In the genomic region with DNA sequence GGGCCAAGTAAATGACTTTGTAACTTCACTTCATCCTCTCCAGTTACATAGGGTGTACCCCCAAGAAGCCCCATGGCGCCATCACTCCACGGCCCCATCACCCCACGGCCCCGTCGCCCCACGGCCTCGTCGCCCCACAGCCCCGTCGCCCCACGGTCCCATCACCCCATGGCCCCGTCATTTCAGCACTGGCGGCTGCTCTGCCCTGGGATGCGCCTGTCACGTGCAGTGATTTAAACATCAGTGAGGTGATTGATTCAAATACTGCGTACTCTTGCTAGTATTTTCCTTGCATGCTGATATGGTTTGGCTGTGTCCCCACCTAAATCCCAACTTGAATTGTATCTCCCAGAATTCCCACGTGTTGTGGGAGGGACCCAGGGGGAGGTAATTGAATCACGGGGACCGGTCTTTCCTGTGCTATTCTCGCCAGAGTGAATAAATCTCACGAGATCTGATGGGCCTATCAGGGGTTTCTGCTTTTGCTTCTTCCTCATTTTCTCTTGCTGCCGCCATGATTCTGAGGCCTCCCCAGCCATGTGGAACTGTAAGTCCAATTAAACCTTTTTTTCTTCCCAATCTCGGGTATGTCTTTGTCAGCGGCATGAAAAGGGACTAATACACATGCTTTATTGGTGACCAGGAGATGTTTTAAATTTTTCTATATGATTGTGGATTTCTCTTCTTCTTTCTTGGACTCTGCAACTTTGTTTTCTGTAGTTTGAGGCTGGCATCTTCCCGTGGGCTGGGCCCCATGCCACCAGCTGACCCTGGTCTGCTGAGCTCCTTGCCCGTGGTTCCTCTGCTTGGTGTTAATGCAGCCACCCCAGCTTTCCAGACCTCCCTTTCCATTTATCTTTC, we compare ENCODE assay signal across 12 cellular contexts. TPM values are rescaled to one million over a fixed set of nuclear protein-coding genes. Genes with fewer than 3 reads are reported as not detected.
A peak's percentile ranks its signal among the peaks of the same experiment; 100 is the strongest.
DNase-seq lines count a peak whose midpoint lies in the region; ATAC-seq and TF ChIP-seq lines count a peak whose summit lies in the region.
"Had no signal": no experiment of that assay in that cellular context is flagged by ENCODE, and none has a peak within 500 bp of the region (broad histone marks: within the 10 kb centered on the region; RNA-seq: fewer than 3 reads in every experiment).

No MANE protein-coding gene starts in this region.

- H3F3A ChIP-seq in neural progenitor cell (ENCODE audit: low read depth) = peaks cover 16% of the 10 kb centered on the region

- no peak overlapping the region for H2AFZ ChIP-seq in neural progenitor cell (replicated peaks)

- peaks cover 10 to 21% (median 14%) of the 10 kb centered on the region in 4 donors for H3K4me1 Mint-ChIP-seq in CD4-positive, CD25-positive, alpha-beta regulatory T cell
- no peaks in the 10 kb centered on the region for H3K4me1 Mint-ChIP-seq in neural progenitor cell

- TF ChIP-seq CTCF in GM06990 (IDR thresholded peaks at IDR 0.05; ENCODE audit: insufficient read depth, low read length, poor library complexity, severe bottlenecking) = no peak
- TF ChIP-seq CTCF in neural progenitor cell (IDR thresholded peaks at IDR 0.05) = no peak

- no peaks in the 10 kb centered on the region for H3K79me2 ChIP-seq in neural progenitor cell (ENCODE audit: low read depth)

- no peak overlapping the region for H3K4me2 ChIP-seq in neural progenitor cell

- no peaks in the 10 kb centered on the region for H3K9me3 ChIP-seq in CD4-positive, CD25-positive, alpha-beta regulatory T cell (ENCODE audit: control insufficient read depth in 2 of 2, low read length in 2 of 2)
- H3K9me3 ChIP-seq in neural progenitor cell (ENCODE audit: low read depth) = peaks cover 8% of the 10 kb centered on the region
- H3K9me3 ChIP-seq: gastrocnemius medialis, suprapubic skin had no signal

- H3K9ac ChIP-seq in neural progenitor cell = no peak overlapping the region

- peaks cover 7% of the 10 kb centered on the region for H3K27me3 Mint-ChIP-seq in CD4-positive, CD25-positive, alpha-beta regulatory T cell
- H3K27me3 Mint-ChIP-seq in neural progenitor cell (ENCODE audit: insufficient read depth, low read depth) = peaks cover 6% of the 10 kb centered on the region

- no peak overlapping the region for H3K4me3 ChIP-seq in CD4-positive, CD25-positive, alpha-beta regulatory T cell (ENCODE audit: low read depth, low read length)
- H3K4me3 ChIP-seq in GM06990 (replicated peaks; ENCODE audit: low read depth, low read length) (peak overlapping the region; percentile 45), neural progenitor cell (no peak overlapping the region)
- H3K4me3 ChIP-seq: gastrocnemius medialis, suprapubic skin had no signal

- peaks cover 3% of the 10 kb centered on the region for H3K36me3 Mint-ChIP-seq in CD4-positive, CD25-positive, alpha-beta regulatory T cell
- no peaks in the 10 kb centered on the region for H3K36me3 Mint-ChIP-seq in neural progenitor cell

- peaks cover 26% of the 10 kb centered on the region for H3K4me1 ChIP-seq in CD4-positive, CD25-positive, alpha-beta regulatory T cell (ENCODE audit: control insufficient read depth, insufficient read depth, low read length, poor library complexity, severe bottlenecking)
- H3K4me1 ChIP-seq in neural progenitor cell = peaks cover 4% of the 10 kb centered on the region

- no peak for DNase-seq in CD4-positive, CD25-positive, alpha-beta regulatory T cell
- DNase-seq in GM06990 (ENCODE audit: extremely low read depth, insufficient read length) (no peak), NOMO-1 treated with dmso at 0.1 percent for 144 hours (lab: John Stamatoyannopoulos, UW; ENCODE audit: unreplicated experiment) (peak; percentile 43), islet precursor cell (peak; percentile 23), neural progenitor cell (ENCODE audit: low spot score) (no peak)
- DNase-seq: effector CD4-positive, alpha-beta T cell; gastrocnemius medialis; H9; NCI-H1694 treated with DMSO at 0.1 percent for 48 hours had no signal

- H3K27ac ChIP-seq in CD4-positive, CD25-positive, alpha-beta regulatory T cell (ENCODE audit: insufficient read depth, low read length, poor library complexity, severe bottlenecking) = peak overlapping the region; percentile 78
- no peak overlapping the region for H3K27ac ChIP-seq in neural progenitor cell
- H3K27ac ChIP-seq: gastrocnemius medialis, suprapubic skin had no signal

- H3K9me3 Mint-ChIP-seq in CD4-positive, CD25-positive, alpha-beta regulatory T cell = peaks cover 0 to 2% (median 0%) of the 10 kb centered on the region in 7 donors
- peaks cover 3% of the 10 kb centered on the region for H3K9me3 Mint-ChIP-seq in neural progenitor cell

- H3K4me3 Mint-ChIP-seq in CD4-positive, CD25-positive, alpha-beta regulatory T cell = peak overlapping the region in 1 of 4 donors; percentile 26
- H3K4me3 Mint-ChIP-seq in neural progenitor cell = no peak overlapping the region
- H3K4me3 Mint-ChIP-seq: H9 had no signal

- H3K27ac Mint-ChIP-seq in CD4-positive, CD25-positive, alpha-beta regulatory T cell = peak overlapping the region in 2 of 3 donors; percentile 85 to 95
- no peak overlapping the region for H3K27ac Mint-ChIP-seq in neural progenitor cell
- H3K27ac Mint-ChIP-seq: H9 had no signal

- no peaks in the 10 kb centered on the region for H4K20me1 ChIP-seq in neural progenitor cell (ENCODE audit: low read depth)

- H3K36me3 ChIP-seq in CD4-positive, CD25-positive, alpha-beta regulatory T cell (ENCODE audit: control insufficient read depth, insufficient read depth, low read length) = no peaks in the 10 kb centered on the region
- no peaks in the 10 kb centered on the region for H3K36me3 ChIP-seq in GM06990 (ENCODE audit: control insufficient read depth, insufficient read depth, low read length)
- H3K36me3 ChIP-seq in neural progenitor cell = no peaks in the 10 kb centered on the region
- H3K36me3 ChIP-seq: gastrocnemius medialis, suprapubic skin had no signal

- ATAC-seq in CD4-positive, CD25-positive, alpha-beta regulatory T cell (ENCODE audit: low read depth in 2 of 2) = no peak
- ATAC-seq in HG03196 (IDR thresholded peaks at IDR 0.05; ENCODE audit: unreplicated experiment) (no peak), GM18502 (IDR thresholded peaks at IDR 0.05; ENCODE audit: poor library complexity, unreplicated experiment) (no peak)
- ATAC-seq: gastrocnemius medialis had no signal

- H3K27me3 ChIP-seq in CD4-positive, CD25-positive, alpha-beta regulatory T cell (ENCODE audit: control insufficient read depth, insufficient read depth, low read length) = peaks cover 2% of the 10 kb centered on the region
- H3K27me3 ChIP-seq in GM06990 (replicated peaks; ENCODE audit: control insufficient read depth, insufficient read depth, low read length) (no peaks in the 10 kb centered on the region), neural progenitor cell (peaks cover 35% of the 10 kb centered on the region)

RNA-seq across cellular contexts. Expression of a gene that starts 50.1 kb away (rescaled TPM):
- 5.3 TPM for total RNA-seq in CD4-positive, CD25-positive, alpha-beta regulatory T cell
- 1 to 10 TPM in 3 of 4 donors, under 1 TPM in 1; 0.72 to 2.8 (median 1.8) TPM for polyA plus RNA-seq in CD4-positive, CD25-positive, alpha-beta regulatory T cell
- 4.6 and 6.7 TPM in 2 replicates for total RNA-seq in neural progenitor cell (ENCODE audit: low replicate concordance)

RNA-seq across cellular contexts. Expression of a gene that starts 51.2 kb away (rescaled TPM):
- total RNA-seq in CD4-positive, CD25-positive, alpha-beta regulatory T cell = 10.8 TPM
- 1 to 10 TPM; 4.7 to 6.8 (median 5.0) TPM for polyA plus RNA-seq in CD4-positive, CD25-positive, alpha-beta regulatory T cell
- 7.7 and 17.3 TPM in 2 replicates for total RNA-seq in neural progenitor cell (ENCODE audit: low replicate concordance)

Comparison
In these comparisons a context has a peak if more than half of its experiments do, and no peak if none do; other contexts are left out.
1. DNase-seq: peak in NOMO-1 treated with dmso at 0.1 percent for 144 hours (single experiment) and islet precursor cell (single experiment); none in CD4-positive, CD25-positive, alpha-beta regulatory T cell (0 of 3), GM06990 (single experiment) and neural progenitor cell (single experiment).